ENCODE assay signal across 8 cellular contexts in genomic region chr1:21659099-21659923, GRCh38. TPM values are rescaled to one million over a fixed set of nuclear protein-coding genes. Genes with fewer than 3 reads are reported as not detected.
DNase-seq lines count a peak whose midpoint lies in the region; ATAC-seq and TF ChIP-seq lines count a peak whose summit lies in the region.

No MANE protein-coding gene starts in this region.

- peaks cover 22% of the 10 kb centered on the region for H3K27me3 Mint-ChIP-seq in activated CD4-positive, alpha-beta T cell treated with anti-CD3 and anti-CD28 coated beads for 36 hours

- TF ChIP-seq CTCF in AG09309 (IDR thresholded peaks at IDR 0.05; ENCODE audit: control insufficient read depth, insufficient read depth, low read depth, low read length, missing control alignments): peak; percentile 92

- H3K4me1 Mint-ChIP-seq in activated CD4-positive, alpha-beta T cell treated with anti-CD3 and anti-CD28 coated beads for 36 hours: peaks cover 6% of the 10 kb centered on the region

- DNase-seq in AG09309 (ENCODE audit: low read depth): no peak
- DNase-seq in GOT3 (lab: John Stamatoyannopoulos, UW): peak; percentile 39
- DNase-seq in NCI-H226: peak; percentile 62
- DNase-seq in activated CD4-positive, alpha-beta T cell treated with anti-CD3 and anti-CD28 coated beads for 36 hours: peak; percentile 90
- DNase-seq in cerebellum (ENCODE audit: low spot score): peak; percentile 84
- DNase-seq in left colon: peak in 1 of 2 donors; percentile 73
- DNase-seq in stimulated activated CD4-positive, alpha-beta T cell treated with anti-CD3 and anti-CD28 coated beads, Interleukin-4, amount 100 ng/mL, for 1 hour: peak; percentile 72

- ATAC-seq in activated CD4-positive, alpha-beta T cell treated with anti-CD3 and anti-CD28 coated beads for 36 hours: peak; percentile 94
- ATAC-seq in left colon (peak; percentile 90), GM21390 (IDR thresholded peaks at IDR 0.05; ENCODE audit: unreplicated experiment) (no peak)

- H3K36me3 Mint-ChIP-seq in activated CD4-positive, alpha-beta T cell treated with anti-CD3 and anti-CD28 coated beads for 36 hours (ENCODE audit: low read depth): no peaks in the 10 kb centered on the region

- intact Hi-C loops in activated CD4-positive, alpha-beta T cell treated with anti-CD3 and anti-CD28 coated beads for 36 hours (cut with DNase I, micrococcal nuclease): loop anchor here (1.0 to 10.0 kb wide), 10 partner anchors 11 to 405 kb away; partner anchors contain the start of genes ALPL (in 2 of the 2), NBPF3 (in 1 of the 2) and USP48 (in 1 of the 2)
- intact Hi-C loops in left colon (cut with DNase I, micrococcal nuclease): loop anchor here (2.0 to 10.0 kb wide), 2 partner anchors 151 to 435 kb away; partner anchors contain the start of gene ALPL (in 1 of the 2)

- no peaks in the 10 kb centered on the region for H3K9me3 Mint-ChIP-seq in activated CD4-positive, alpha-beta T cell treated with anti-CD3 and anti-CD28 coated beads for 36 hours (ENCODE audit: low read depth)

- H3K4me3 Mint-ChIP-seq in activated CD4-positive, alpha-beta T cell treated with anti-CD3 and anti-CD28 coated beads for 36 hours: peak overlapping the region; percentile 56

- no peak overlapping the region for H3K27ac Mint-ChIP-seq in activated CD4-positive, alpha-beta T cell treated with anti-CD3 and anti-CD28 coated beads for 36 hours

- CTCF ChIA-PET in activated CD4-positive, alpha-beta T cell treated with anti-CD3 and anti-CD28 coated beads for 36 hours (lab: Charles Lee): interaction anchor here (0.7 to 1.6 kb wide), 6 partner anchors 10 to 359 kb away, joined by 3 read pairs; partner anchors contain the start of genes ALPL and RAP1GAP

- POLR2A ChIA-PET in activated CD4-positive, alpha-beta T cell treated with anti-CD3 and anti-CD28 coated beads for 36 hours (lab: Charles Lee): no interaction called here

- no peak overlapping the region for H3K4me3 ChIP-seq in AG09309 (ENCODE audit: control insufficient read depth, low read depth, low read length)

RNA-seq across cellular contexts. Expression of gene RAP1GAP, which starts 9.8 kb away (rescaled TPM):
- total RNA-seq in activated CD4-positive, alpha-beta T cell treated with anti-CD3 and anti-CD28 coated beads for 36 hours: 1 to 10 TPM; 2.1 to 2.5 TPM
- total RNA-seq in cerebellum (13.5 TPM), left colon (10 to 100 TPM; 45.2 to 53.1 TPM)
